In the genomic region with DNA sequence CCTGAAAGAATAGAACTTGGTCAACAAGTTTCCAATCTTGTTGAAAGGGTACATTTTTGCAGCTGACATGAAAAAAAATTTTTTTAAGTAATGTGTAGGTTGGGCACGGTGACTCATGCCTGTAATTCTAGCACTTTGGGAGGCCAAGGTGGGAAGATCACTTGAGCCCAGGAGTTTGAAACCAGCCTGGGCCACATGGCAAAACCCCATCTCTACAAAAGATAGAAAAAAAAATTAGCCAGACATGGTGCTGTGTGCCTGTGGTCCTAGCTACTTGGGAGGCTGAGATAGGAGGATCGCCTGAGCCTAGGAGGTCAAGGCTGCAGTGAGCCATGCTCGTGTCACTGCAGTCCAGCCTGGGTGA, we compare ENCODE assay signal across 15 cellular contexts. TPM values are rescaled to one million over a fixed set of nuclear protein-coding genes. Genes with fewer than 3 reads are reported as not detected.
DNase-seq lines count a peak whose midpoint lies in the region; ATAC-seq, FAIRE-seq and TF ChIP-seq lines count a peak whose summit lies in the region.
"Had no signal": no experiment of that assay in that cellular context is flagged by ENCODE, and none has a peak within 500 bp of the region (broad histone marks: within the 10 kb centered on the region; RNA-seq: fewer than 3 reads in every experiment).

No MANE protein-coding gene starts in this region.

- FAIRE-seq in HepG2 (lab: Jason Lieb, UNC) = no peak
- FAIRE-seq in GM12878 (lab: Jason Lieb, UNC) = no peak
- FAIRE-seq: keratinocyte, urothelium cell line had no signal

- TF ChIP-seq CTCF in HepG2 (CRISPR knock-in tag; IDR thresholded peaks at IDR 0.05) = no peak
- no peak for TF ChIP-seq CTCF in right lobe of liver (IDR thresholded peaks at IDR 0.05)
- no peak for TF ChIP-seq CTCF in GM12878 (IDR thresholded peaks at IDR 0.05 in 2 of 3, conservative IDR thresholded peaks at IDR 0.05 in 1 of 3; ENCODE audit: control insufficient read depth in 2 of 3, extremely low read depth in 1 of 3, insufficient read depth in 1 of 3, low read depth in 3 of 3, low read length in 3 of 3)

- H3K27ac Mint-ChIP-seq in stimulated activated naive CD8-positive, alpha-beta T cell treated with anti-CD3 and anti-CD28 coated beads, Interleukin-15, Interleukin-2, amounts not matched to agents 100 ng/mL and 50 ng/mL, for 24 hours = peak overlapping the region; percentile 99

- H4K20me1 ChIP-seq in HepG2 (ENCODE audit: insufficient read depth, low read length) (no peaks in the 10 kb centered on the region), GM12878 (ENCODE audit: control insufficient read depth, insufficient read depth) (no peaks in the 10 kb centered on the region)

- H3K27ac ChIP-seq in HepG2 (ENCODE audit: extremely low read length, insufficient read depth, low read length) (no peak overlapping the region), right lobe of liver (no peak overlapping the region), GM12878 (ENCODE audit: control insufficient read depth, insufficient read depth) (no peak overlapping the region)

- SMC1A ChIA-PET in GM12878 (lab: Charles Lee; ENCODE audit: uncharacterized antibody, unreplicated experiment) = interaction anchor here (0.9 to 3.5 kb wide), 6 partner anchors 11 to 110 kb away, joined by 3 to 17 read pairs (median 4); a partner anchor contains a TSS

- no peaks in the 10 kb centered on the region for H3K27me3 Mint-ChIP-seq in stimulated activated naive CD8-positive, alpha-beta T cell treated with anti-CD3 and anti-CD28 coated beads, Interleukin-15, Interleukin-2, amounts not matched to agents 100 ng/mL and 50 ng/mL, for 24 hours

- H3K4me3 ChIP-seq in HepG2 (replicated peaks in 1 of 3; ENCODE audit: insufficient read depth in 1 of 3, low read depth in 2 of 3, low read length in 3 of 3) = no peak overlapping the region
- no peak overlapping the region for H3K4me3 ChIP-seq in right lobe of liver
- no peak overlapping the region for H3K4me3 ChIP-seq in GM12878

- TF ChIP-seq EP300 in HepG2 (IDR thresholded peaks at IDR 0.05; ENCODE audit: low read depth in 2 of 2, low read length in 2 of 2) = no peak
- no peak for TF ChIP-seq EP300 in HepG2 (CRISPR knock-in tag; IDR thresholded peaks at IDR 0.05; ENCODE audit: borderline replicate concordance)
- TF ChIP-seq EP300 in GM12878 (IDR thresholded peaks at IDR 0.05; ENCODE audit: borderline replicate concordance in 1 of 2, control insufficient read depth in 1 of 2, low read depth in 2 of 2, low read length in 2 of 2) = no peak

- BruUV-seq in HepG2 (replicated peaks; lab: Mats Ljungman, UMichigan) (no TSS peak), GM12878 (replicated peaks; lab: Mats Ljungman, UMichigan) (no TSS peak)

- RAD21 ChIA-PET in GM12878 (lab: Charles Lee; ENCODE audit: unreplicated experiment) = interaction anchor here (0.7 to 1.0 kb wide), 2 partner anchors 9 to 14 kb away, joined by 4 to 5 read pairs; no protein-coding TSS in a partner anchor

- DNase-seq in HepG2 (ENCODE audit: low spot score) (no peak), right lobe of liver (no peak), GM12878 (ENCODE audit: low read depth, low spot score) (no peak), NCI-H748 (lab: John Stamatoyannopoulos, UW; ENCODE audit: unreplicated experiment) (no peak), posterior cingulate gyrus (no peak)
- DNase-seq: activated CD4-positive, CD25-positive, alpha-beta regulatory T cell treated with anti-CD3 and anti-CD28 coated beads, Interleukin-2, amount 50 U/mL, for 72 hours; amniotic stem cell; glutamatergic neuron; NCI-H1436 treated with DMSO at 0.1 percent for 48 hours; SW 1271 had no signal

- CTCF ChIA-PET in HepG2 (lab: Yijun Ruan, JAX; ENCODE audit: low intra/inter-chr PET ratio, low total read pairs) (no interaction called here), GM12878 (lab: Yijun Ruan, JAX) (interaction anchor here (1.0 to 1.5 kb wide), 4 partner anchors 10 to 55 kb away, joined by 3 to 4 read pairs (median 3); no protein-coding TSS in a partner anchor)

- peaks cover 78% of the 10 kb centered on the region for H3K4me1 Mint-ChIP-seq in stimulated activated naive CD8-positive, alpha-beta T cell treated with anti-CD3 and anti-CD28 coated beads, Interleukin-15, Interleukin-2, amounts not matched to agents 100 ng/mL and 50 ng/mL, for 24 hours (ENCODE audit: low read depth)

- TF ChIP-seq RAD21 in HepG2 (CRISPR knock-in tag; IDR thresholded peaks at IDR 0.05) = no peak
- TF ChIP-seq RAD21 in GM12878 (IDR thresholded peaks at IDR 0.05; ENCODE audit: insufficient read depth, low read depth, low read length) = no peak

- H3K36me3 ChIP-seq in HepG2 (replicated peaks in 1 of 2; ENCODE audit: control insufficient read depth in 1 of 2, insufficient read depth in 2 of 2, low read length in 2 of 2) (no peaks in the 10 kb centered on the region), right lobe of liver (no peaks in the 10 kb centered on the region), GM12878 (ENCODE audit: control insufficient read depth in 2 of 2, insufficient read depth in 2 of 2, low read length in 1 of 2) (no peaks in the 10 kb centered on the region)

- H3K27me3 ChIP-seq in HepG2 (ENCODE audit: control insufficient read depth in 1 of 2, insufficient read depth in 2 of 2, low read length in 2 of 2) (no peaks in the 10 kb centered on the region; a peak in 1 of 5 replicates), right lobe of liver (no peaks in the 10 kb centered on the region), GM12878 (replicated peaks in 1 of 2; ENCODE audit: control insufficient read depth in 2 of 2, insufficient read depth in 2 of 2, low read length in 1 of 2) (no peaks in the 10 kb centered on the region)

- H3K9ac ChIP-seq in HepG2 (ENCODE audit: insufficient read depth, low read depth, low read length) (no peak overlapping the region), GM12878 (ENCODE audit: control insufficient read depth, insufficient read depth, low read length) (no peak overlapping the region)

- POLR2A ChIA-PET in HepG2 (lab: Yijun Ruan, JAX) = no interaction called here
- POLR2A ChIA-PET in GM12878 (lab: Charles Lee) = interaction anchor here (1.0 to 2.4 kb wide), 4 partner anchors 9 to 170 kb away, joined by 3 to 8 read pairs (median 4); no protein-coding TSS in a partner anchor

- no peaks in the 10 kb centered on the region for H3K9me3 ChIP-seq in HepG2 (ENCODE audit: low read length)
- no peaks in the 10 kb centered on the region for H3K9me3 ChIP-seq in right lobe of liver
- no peaks in the 10 kb centered on the region; the same call in 1 of the 3 replicates for H3K9me3 ChIP-seq in GM12878 (replicated peaks; ENCODE audit: control insufficient read depth, insufficient read depth, low read length)

- H3K79me2 ChIP-seq in HepG2 (ENCODE audit: insufficient read depth, low read length) (no peaks in the 10 kb centered on the region), GM12878 (ENCODE audit: control insufficient read depth, insufficient read depth, low read length) (no peaks in the 10 kb centered on the region)

- intact Hi-C loops in HepG2 (cut with micrococcal nuclease; ENCODE audit: unreplicated experiment) (no loop called here), right lobe of liver (cut with DNase I) (no loop called here), GM12878 (cut with micrococcal nuclease; ENCODE audit: unreplicated experiment) (no loop called here), posterior cingulate gyrus (cut with DNase I) (no loop called here)

- WGBS in HepG2 (ENCODE audit: low lambda C conversion rate) = 44% methylated on average over 3 of the region's 3 CpGs
- 74% methylated on average over 3 of the region's 3 CpGs for WGBS in right lobe of liver (ENCODE audit: insufficient coverage, low coverage, low lambda C conversion rate, missing lambda C conversion rate)
- 77% methylated on average over 3 of the region's 3 CpGs for WGBS in GM12878 (ENCODE audit: insufficient coverage, insufficient replicate concordance, low lambda C conversion rate, missing lambda C conversion rate)

- H3K4me2 ChIP-seq in HepG2 (ENCODE audit: low read depth, low read length) (no peak overlapping the region), GM12878 (ENCODE audit: control insufficient read depth, insufficient read depth) (no peak overlapping the region)

- peaks cover 11% of the 10 kb centered on the region for H3K9me3 Mint-ChIP-seq in stimulated activated naive CD8-positive, alpha-beta T cell treated with anti-CD3 and anti-CD28 coated beads, Interleukin-15, Interleukin-2, amounts not matched to agents 100 ng/mL and 50 ng/mL, for 24 hours

- TF ChIP-seq POLR2A in HepG2 (IDR thresholded peaks at IDR 0.05; ENCODE audit: insufficient read depth in 1 of 2, low read depth in 2 of 2, low read length in 2 of 2) (no peak), right lobe of liver (IDR thresholded peaks at IDR 0.05) (no peak), GM12878 (IDR thresholded peaks at IDR 0.05; ENCODE audit: low read depth, low read length) (no peak)

- H3K4me3 Mint-ChIP-seq in stimulated activated naive CD8-positive, alpha-beta T cell treated with anti-CD3 and anti-CD28 coated beads, Interleukin-15, Interleukin-2, amounts not matched to agents 100 ng/mL and 50 ng/mL, for 24 hours = peak overlapping the region; percentile 61

- peaks cover 10% of the 10 kb centered on the region for H3K4me1 ChIP-seq in HepG2 (ENCODE audit: insufficient read depth, low read length)
- peaks cover 0 to 5% (median 0%) of the 10 kb centered on the region in 4 donors for H3K4me1 ChIP-seq in right lobe of liver
- H3K4me1 ChIP-seq in GM12878 (ENCODE audit: control insufficient read depth, insufficient read depth, low read length) = 0 out of 2 replicates have a peak, but pooled peaks cover 5% of the 10 kb centered on the region

- no peak for ATAC-seq in HepG2
- no peak for ATAC-seq in right lobe of liver
- ATAC-seq in HG03442 (IDR thresholded peaks at IDR 0.05; ENCODE audit: unreplicated experiment) = peak; percentile 30
- ATAC-seq in GM12878 = peak; percentile 46
- ATAC-seq in GM21619 (IDR thresholded peaks at IDR 0.05; ENCODE audit: unreplicated experiment) = no peak

- peaks cover 9% of the 10 kb centered on the region for H3K36me3 Mint-ChIP-seq in stimulated activated naive CD8-positive, alpha-beta T cell treated with anti-CD3 and anti-CD28 coated beads, Interleukin-15, Interleukin-2, amounts not matched to agents 100 ng/mL and 50 ng/mL, for 24 hours (ENCODE audit: low read depth)

- in situ Hi-C loops in HepG2 (cut with HindIII; ENCODE audit: extremely low pct_ligation_motif_present, low pct_unique_long_range_greater_than_20kb) (no loop called here), GM12878 (cut with MboI) (no loop called here)

- no peak overlapping the region for H2AFZ ChIP-seq in HepG2 (ENCODE audit: low read length)
- no peak overlapping the region; the same call in 1 of the 2 replicates for H2AFZ ChIP-seq in GM12878 (ENCODE audit: control insufficient read depth, low read depth, low read length)

RNA-seq across cellular contexts. Expression of a gene that starts 15.6 kb away (rescaled TPM):
- total RNA-seq in HepG2 (2016; rRNA removed; fragmentation: Illumina TruSeq; extraction: Trizol) (28.4 and 39.7 TPM in 2 replicates), right lobe of liver (10 to 100 TPM in 1 of 6 experiments, 1 to 10 TPM in 5; 6.7 to 10.4 (median 8.9) TPM), GM12878 (2014; rRNA removed) (41.5 and 53.4 TPM in 2 replicates), GM12878 (2014; rRNA removed; fragmentation: Illumina TruSeq; extraction: Trizol) (58.8 and 60.4 TPM in 2 replicates), GM12878 (2021) (46.3 and 53.1 TPM in 2 replicates)
- 9.2 and 9.8 TPM in 2 replicates for total RNA-seq in HepG2 (2016; cell fraction: cytosol; rRNA removed; fragmentation: Illumina TruSeq; extraction: Trizol; ENCODE audit: low read depth)
- total RNA-seq in HepG2 (2016; cell fraction: insoluble cytoplasmic fraction; rRNA removed; fragmentation: Illumina TruSeq; extraction: Trizol) = 30.2 and 38.4 TPM in 2 replicates
- 9.8 and 12.4 TPM in 2 replicates for total RNA-seq in HepG2 (2016; cell fraction: membrane; rRNA removed; fragmentation: Illumina TruSeq; extraction: Trizol)
- 43.4 and 44.1 TPM in 2 replicates for total RNA-seq in HepG2 (2016; cell fraction: nucleus; rRNA removed; fragmentation: Illumina TruSeq; extraction: Trizol)
- polyA plus RNA-seq in HepG2 (2011; rRNA removed) (8.9 and 11.0 TPM in 2 replicates), GM12878 (2011; rRNA removed) (85.6 and 113 TPM in 2 replicates), GM12878 (2014; fragmentation: Illumina TruSeq; extraction: Trizol) (51.1 and 61.8 TPM in 2 replicates), GM12878 (2014; fragmentation: Nextera tagmentation; extraction: Ambion mirVana) (100 to 1,000 TPM; 101 to 140 TPM), GM12878 (2014; rRNA removed) (41.4 and 49.5 TPM in 2 replicates), GM12878 (2016; fragmentation: Nextera tagmentation; extraction: Ambion mirVana) (100 to 1,000 TPM in 1 of 2 experiments, 10 to 100 TPM in 1; 95.1 to 105 TPM)
- 3.7 and 4.4 TPM in 2 replicates for polyA plus RNA-seq in HepG2 (2011; cell fraction: cytosol; rRNA removed)
- 10.7 and 10.8 TPM in 2 replicates for polyA plus RNA-seq in HepG2 (2011; cell fraction: nucleus; rRNA removed)
- polyA plus RNA-seq in HepG2 (2012) = 11.9 and 16.4 TPM in 2 replicates
- 2.1 and 2.5 TPM in 2 replicates for polyA plus RNA-seq in HepG2 (2016; cell fraction: cytosol; fragmentation: Illumina TruSeq; extraction: Trizol; ENCODE audit: low read depth)
- polyA plus RNA-seq in HepG2 (2016; cell fraction: insoluble cytoplasmic fraction; fragmentation: Illumina TruSeq; extraction: Trizol; ENCODE audit: low read depth) = 28.4 and 29.1 TPM in 2 replicates
- polyA plus RNA-seq in HepG2 (2016; cell fraction: membrane; fragmentation: Illumina TruSeq; extraction: Trizol; ENCODE audit: low read depth) = 3.5 and 4.2 TPM in 2 replicates
- 38.4 and 40.2 TPM in 2 replicates for polyA plus RNA-seq in HepG2 (2016; cell fraction: nucleus; fragmentation: Illumina TruSeq; extraction: Trizol; ENCODE audit: insufficient read depth, low read depth)
- polyA minus RNA-seq in HepG2 (2011; rRNA and poly(A)+ RNA removed; ENCODE audit: low replicate concordance) = 4.5 and 20.2 TPM in 2 replicates
- 4.9 and 5.7 TPM in 2 replicates for polyA minus RNA-seq in HepG2 (2011; cell fraction: cytosol; rRNA and poly(A)+ RNA removed)
- polyA minus RNA-seq in HepG2 (2011; cell fraction: nucleus; rRNA and poly(A)+ RNA removed) = 48.0 and 61.4 TPM in 2 replicates
- total RNA-seq in GM12878 (2013; cell fraction: nucleolus; rRNA removed) = 146 and 159 TPM in 2 replicates
- polyA plus RNA-seq in GM12878 (2011; ENCODE audit: low read depth) = 39.3 TPM
- polyA plus RNA-seq in GM12878 (2011; cell fraction: cytosol; rRNA removed) = 25.9 and 27.1 TPM in 2 replicates
- polyA plus RNA-seq in GM12878 (2011; cell fraction: nucleus; rRNA removed) = 50.5 and 65.2 TPM in 2 replicates
- 57.2 and 62.0 TPM in 2 replicates for polyA plus RNA-seq in GM12878 (2012)
- 34.6 and 51.6 TPM in 2 replicates for polyA minus RNA-seq in GM12878 (2011; rRNA and poly(A)+ RNA removed)
- 17.0 and 27.9 TPM in 2 replicates for polyA minus RNA-seq in GM12878 (2011; cell fraction: cytosol; rRNA and poly(A)+ RNA removed)
- polyA minus RNA-seq in GM12878 (2011; cell fraction: nucleus; rRNA and poly(A)+ RNA removed) = 42.0 and 76.3 TPM in 2 replicates

Comparison
In these comparisons a context has a peak if more than half of its experiments do, and no peak if none do; other contexts are left out.
1. ATAC-seq: peak in HG03442 (single experiment) and GM12878 (single experiment); none in HepG2 (single experiment), right lobe of liver (0 of 4) and GM21619 (single experiment).